ENCODE assay signal across 25 cellular contexts in the genomic region with DNA sequence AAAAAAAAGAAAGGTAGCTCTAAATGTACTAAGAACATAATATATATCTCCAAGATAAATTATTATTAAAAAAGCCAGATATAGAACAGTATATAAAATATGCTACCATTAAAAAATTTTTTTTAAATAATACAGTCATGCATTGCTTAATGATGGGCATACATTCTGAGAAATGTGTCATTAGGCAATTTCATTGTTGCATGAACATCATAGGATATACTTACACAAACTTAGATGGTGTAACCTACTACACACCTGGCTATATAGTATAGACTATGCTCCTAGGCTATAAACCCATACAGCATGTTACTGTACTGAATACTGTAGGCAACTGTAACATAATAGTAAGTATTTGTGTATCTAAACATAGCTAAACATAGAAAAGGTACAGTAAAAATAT. TPM values are rescaled to one million over a fixed set of nuclear protein-coding genes. Genes with fewer than 3 reads are reported as not detected.
"Had no signal": no experiment of that assay in that cellular context is flagged by ENCODE, and none has a peak within 500 bp of the region (broad histone marks: within the 10 kb centered on the region; RNA-seq: fewer than 3 reads in every experiment).

No MANE protein-coding gene starts in this region.

- H3K4me1 Mint-ChIP-seq: activated CD4-positive, alpha-beta T cell treated with anti-CD3 and anti-CD28 coated beads, Interleukin-2, amount 10 ng/mL, durations not matched to agents 7 days and 5 days; activated naive CD4-positive, alpha-beta T cell treated with anti-CD3 and anti-CD28 coated beads, Interleukin-2, amount 10 ng/mL, durations not matched to agents 7 days and 5 days; activated naive CD8-positive, alpha-beta T cell treated with anti-CD3 and anti-CD28 coated beads for 36 hours; T-cell had no signal

- DNase-seq: activated CD4-positive, alpha-beta memory T cell treated with anti-CD3 and anti-CD28 coated beads for 36 hours; activated CD4-positive, alpha-beta T cell treated with anti-CD3 and anti-CD28 coated beads, Interleukin-2, amount 10 ng/mL, durations not matched to agents 7 days and 5 days; activated CD4-positive, CD25-positive, alpha-beta regulatory T cell; activated gamma-delta T cell treated with Interleukin-2 at 50 U/mL for 16 hours; activated naive CD4-positive, alpha-beta T cell treated with anti-CD3 and anti-CD28 coated beads, Interleukin-2, amount 10 ng/mL, durations not matched to agents 7 days and 5 days; activated naive CD8-positive, alpha-beta T cell treated with anti-CD3 and anti-CD28 coated beads for 36 hours; activated T-cell treated with anti-CD3 and anti-CD28 coated beads for 4 hours; activated T-cell treated with anti-CD3 and anti-CD28 coated beads, Interleukin-2, amount 50 U/mL, for 48 hours; anterior cingulate cortex; central memory CD4-positive, alpha-beta T cell; Karpas-422; NCI-H1105 treated with DMSO at 0.1 percent for 48 hours; NCI-H1436 treated with DMSO at 0.1 percent for 48 hours; NCI-H187; NCI-H2081; NCI-H510A treated with DMSO at 0.1 percent for 48 hours; NCI-H69; NK-92 treated with Interleukin-12 subunit alpha and Interleukin-12 subunit beta, amount 100 ng/mL, for 24 hours; SIG-M5; T-cell; T-helper 2 cell had no signal

- H3K27ac Mint-ChIP-seq: activated CD4-positive, alpha-beta memory T cell treated with anti-CD3 and anti-CD28 coated beads for 36 hours; activated CD4-positive, alpha-beta T cell treated with anti-CD3 and anti-CD28 coated beads, Interleukin-2, amount 10 ng/mL, durations not matched to agents 7 days and 5 days; activated naive CD4-positive, alpha-beta T cell treated with anti-CD3 and anti-CD28 coated beads, Interleukin-2, amount 10 ng/mL, durations not matched to agents 7 days and 5 days; activated naive CD8-positive, alpha-beta T cell treated with anti-CD3 and anti-CD28 coated beads for 36 hours; activated T-helper 2 cell treated with anti-CD3 and anti-CD28 coated beads, Interferon-gamma antibody, Interleukin-2, Interleukin-4, amounts not matched to agents 10 μg/mL and 5 μg/mL and 100 μg/mL, durations not matched to agents 14 hours and 24 hours and 36 hours; T-cell had no signal

- H3K9me3 Mint-ChIP-seq: activated CD4-positive, alpha-beta memory T cell treated with anti-CD3 and anti-CD28 coated beads for 36 hours; activated CD4-positive, alpha-beta T cell treated with anti-CD3 and anti-CD28 coated beads, Interleukin-2, amount 10 ng/mL, durations not matched to agents 7 days and 5 days; activated naive CD4-positive, alpha-beta T cell treated with anti-CD3 and anti-CD28 coated beads, Interleukin-2, amount 10 ng/mL, durations not matched to agents 7 days and 5 days; activated naive CD8-positive, alpha-beta T cell treated with anti-CD3 and anti-CD28 coated beads for 36 hours; activated T-helper 2 cell treated with anti-CD3 and anti-CD28 coated beads, Interferon-gamma antibody, Interleukin-2, Interleukin-4, amounts not matched to agents 10 μg/mL and 5 μg/mL and 100 μg/mL, durations not matched to agents 14 hours and 24 hours and 36 hours had no signal

- H3K36me3 Mint-ChIP-seq: activated CD4-positive, alpha-beta memory T cell treated with anti-CD3 and anti-CD28 coated beads for 36 hours; activated naive CD4-positive, alpha-beta T cell treated with anti-CD3 and anti-CD28 coated beads, Interleukin-2, amount 10 ng/mL, durations not matched to agents 7 days and 5 days; activated naive CD8-positive, alpha-beta T cell treated with anti-CD3 and anti-CD28 coated beads for 36 hours; T-cell had no signal

- H3K4me3 Mint-ChIP-seq: activated CD4-positive, alpha-beta memory T cell treated with anti-CD3 and anti-CD28 coated beads for 36 hours; activated CD4-positive, alpha-beta T cell treated with anti-CD3 and anti-CD28 coated beads, Interleukin-2, amount 10 ng/mL, durations not matched to agents 7 days and 5 days; activated naive CD4-positive, alpha-beta T cell treated with anti-CD3 and anti-CD28 coated beads, Interleukin-2, amount 10 ng/mL, durations not matched to agents 7 days and 5 days; activated naive CD8-positive, alpha-beta T cell treated with anti-CD3 and anti-CD28 coated beads for 36 hours; T-cell had no signal

- H3K27me3 Mint-ChIP-seq: activated naive CD8-positive, alpha-beta T cell treated with anti-CD3 and anti-CD28 coated beads for 36 hours had no signal

- H3K27ac ChIP-seq: VCaP had no signal

RNA-seq across cellular contexts. Expression of a gene that starts 57.3 kb away (rescaled TPM):
- total RNA-seq: activated CD4-positive, alpha-beta memory T cell treated with anti-CD3 and anti-CD28 coated beads for 36 hours; activated CD4-positive, alpha-beta T cell treated with anti-CD3 and anti-CD28 coated beads, Interleukin-2, amount 10 ng/mL, durations not matched to agents 7 days and 5 days; activated CD8-positive, alpha-beta memory T cell treated with anti-CD3 and anti-CD28 coated beads for 36 hours; activated naive CD8-positive, alpha-beta T cell treated with anti-CD3 and anti-CD28 coated beads for 36 hours; activated T-helper 2 cell treated with anti-CD3 and anti-CD28 coated beads, Interferon-gamma antibody, Interleukin-2, Interleukin-4, amounts not matched to agents 10 μg/mL and 5 μg/mL and 100 μg/mL, durations not matched to agents 14 hours and 24 hours and 36 hours; K562 had no signal
